19 cellular contexts compared by ENCODE assay signal in the genomic region with DNA sequence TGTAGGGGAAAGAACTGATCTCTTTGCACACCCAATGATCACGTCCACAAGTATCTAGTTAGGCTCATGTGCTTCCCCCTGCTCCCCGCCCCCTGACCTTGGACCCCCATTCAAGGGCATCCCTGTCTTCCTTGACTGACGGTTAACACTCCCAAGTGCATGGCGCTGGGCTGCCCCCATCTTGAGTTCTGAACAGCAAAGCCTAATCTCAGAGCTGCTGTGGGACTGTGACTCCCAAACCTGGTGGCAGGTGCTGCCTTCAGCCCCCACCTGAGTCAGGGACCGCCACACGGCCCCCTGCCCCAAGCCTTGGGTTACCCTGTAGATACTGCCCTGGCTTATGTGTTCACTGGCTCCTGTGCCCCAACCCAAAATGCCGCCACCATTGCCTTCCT. TPM values are rescaled to one million over a fixed set of nuclear protein-coding genes. Genes with fewer than 3 reads are reported as not detected.
A peak's percentile ranks its signal among the peaks of the same experiment; 100 is the strongest.
DNase-seq lines count a peak whose midpoint lies in the region; ATAC-seq and TF ChIP-seq lines count a peak whose summit lies in the region.
"Had no signal": no experiment of that assay in that cellular context is flagged by ENCODE, and none has a peak within 500 bp of the region (broad histone marks: within the 10 kb centered on the region; RNA-seq: fewer than 3 reads in every experiment).

No MANE protein-coding gene starts in this region.

- no peak for TF ChIP-seq CTCF in GM23338 (conservative IDR thresholded peaks at IDR 0.05; ENCODE audit: low read depth in 2 of 2)
- no peak for TF ChIP-seq CTCF in psoas muscle (IDR thresholded peaks at IDR 0.05)

- ATAC-seq in GM23338 (no peak), psoas muscle (peak in 2 of 4 donors; percentile 1 to 2), GM18505 (IDR thresholded peaks at IDR 0.05; ENCODE audit: unreplicated experiment) (no peak), GM21367 (IDR thresholded peaks at IDR 0.05; ENCODE audit: unreplicated experiment) (no peak), HG03460 (IDR thresholded peaks at IDR 0.05; ENCODE audit: unreplicated experiment) (no peak)
- no peak for ATAC-seq in activated T-cell treated with anti-CD3 and anti-CD28 coated beads, Interleukin-2, amount 50 U/mL, for 72 hours (replicated peaks in 1 of 2)
- ATAC-seq: A549 had no signal

- TF ChIP-seq POLR2A in GM18505 (IDR thresholded peaks at IDR 0.05; ENCODE audit: borderline replicate concordance, extremely low read depth, insufficient read depth, insufficient read length) = no peak

- H3K79me2 ChIP-seq in GM23338 (replicated peaks; ENCODE audit: insufficient read depth) = no peaks in the 10 kb centered on the region

- H3K36me3 ChIP-seq in GM23338 (ENCODE audit: insufficient read depth) (no peaks in the 10 kb centered on the region), SJCRH30 (peaks cover 23% of the 10 kb centered on the region), psoas muscle (ENCODE audit: insufficient read depth in 1 of 2, low read depth in 1 of 2) (peaks cover 0 to 9% of the 10 kb centered on the region in 2 donors)
- H3K36me3 ChIP-seq: SJSA1 had no signal

- H3K4me1 Mint-ChIP-seq in GM23338 = peaks cover 15% of the 10 kb centered on the region
- no peaks in the 10 kb centered on the region for H3K4me1 Mint-ChIP-seq in activated T-cell treated with anti-CD3 and anti-CD28 coated beads, Interleukin-2, amount 50 U/mL, for 72 hours (ENCODE audit: low read depth)

- no peaks in the 10 kb centered on the region for H3K9me2 ChIP-seq in GM23338 (ENCODE audit: insufficient read depth)

- H3K4me3 ChIP-seq in GM23338 = no peak overlapping the region
- peak overlapping the region; percentile 61 for H3K4me3 ChIP-seq in SJCRH30
- peak overlapping the region; percentile 65 for H3K4me3 ChIP-seq in psoas muscle
- H3K4me3 ChIP-seq: A549, SJSA1 had no signal

- intact Hi-C loops in psoas muscle (cut with DNase I) = no loop called here

- H3K27me3 ChIP-seq in GM23338 (ENCODE audit: insufficient read depth) (no peaks in the 10 kb centered on the region), SJCRH30 (no peaks in the 10 kb centered on the region), psoas muscle (ENCODE audit: insufficient read depth in 3 of 3, low read length in 2 of 3) (no peaks in the 10 kb centered on the region)

- peaks cover 14% of the 10 kb centered on the region for H3K27me3 Mint-ChIP-seq in GM23338 (ENCODE audit: insufficient read depth, low read depth, poor library complexity)
- peaks cover 12% of the 10 kb centered on the region for H3K27me3 Mint-ChIP-seq in activated T-cell treated with anti-CD3 and anti-CD28 coated beads, Interleukin-2, amount 50 U/mL, for 72 hours (ENCODE audit: low read depth)

- H3F3A ChIP-seq in GM23338 (replicated peaks; ENCODE audit: low read depth) = no peaks in the 10 kb centered on the region

- no peak overlapping the region for H3K27ac ChIP-seq in GM23338 (ENCODE audit: low read depth)
- H3K27ac ChIP-seq in SJCRH30 = peak overlapping the region; percentile 94
- peak overlapping the region; percentile 81 for H3K27ac ChIP-seq in psoas muscle
- H3K27ac ChIP-seq: A549, HL-60, SJSA1 had no signal

- peaks cover 3% of the 10 kb centered on the region; the same call in 2 of the 3 replicates for H3K9me3 Mint-ChIP-seq in GM23338
- no peaks in the 10 kb centered on the region for H3K9me3 Mint-ChIP-seq in activated T-cell treated with anti-CD3 and anti-CD28 coated beads, Interleukin-2, amount 50 U/mL, for 72 hours

- no peak overlapping the region; the same call in 1 of the 2 replicates for H3K27ac Mint-ChIP-seq in GM23338
- H3K27ac Mint-ChIP-seq in activated T-cell treated with anti-CD3 and anti-CD28 coated beads, Interleukin-2, amount 50 U/mL, for 72 hours = no peak overlapping the region

- peak overlapping the region; percentile 56; the same call in 1 of the 2 replicates for H2AFZ ChIP-seq in GM23338

- H3K4me2 ChIP-seq in GM23338 = no peak overlapping the region
- H3K4me2 ChIP-seq: A549 had no signal

- 47 to 64% (median 64%) methylated on average over 7 of the region's 7 CpGs for WGBS in psoas muscle, 3 donors

- H3K36me3 Mint-ChIP-seq in GM23338 (ENCODE audit: low read depth) = no peaks in the 10 kb centered on the region; the same call in 2 of the 3 replicates
- H3K36me3 Mint-ChIP-seq in activated T-cell treated with anti-CD3 and anti-CD28 coated beads, Interleukin-2, amount 50 U/mL, for 72 hours (ENCODE audit: insufficient read depth in 2 of 2) = no peaks in the 10 kb centered on the region

- H3K9me3 ChIP-seq in SJCRH30 (replicated peaks) (no peaks in the 10 kb centered on the region), psoas muscle (no peaks in the 10 kb centered on the region)
- H3K9me3 ChIP-seq: A549, SJSA1 had no signal

- no peak overlapping the region for H3K4me3 Mint-ChIP-seq in GM23338
- H3K4me3 Mint-ChIP-seq in activated T-cell treated with anti-CD3 and anti-CD28 coated beads, Interleukin-2, amount 50 U/mL, for 72 hours = no peak overlapping the region

- no peaks in the 10 kb centered on the region for H4K20me1 ChIP-seq in GM23338 (replicated peaks; ENCODE audit: insufficient read depth)

- no peaks in the 10 kb centered on the region for H3K4me1 ChIP-seq in GM23338 (ENCODE audit: insufficient read depth)
- H3K4me1 ChIP-seq in SJCRH30 = peaks cover 49% of the 10 kb centered on the region
- H3K4me1 ChIP-seq in psoas muscle = peaks cover 31% of the 10 kb centered on the region
- H3K4me1 ChIP-seq: A549, SJSA1 had no signal

- DNase-seq in GM23338 (ENCODE audit: low spot score) (no peak), SJCRH30 (peak; percentile 51 to 57), islet precursor cell (peak; percentile 45), psoas muscle (peak in 1 of 2 donors; percentile 53)
- DNase-seq in activated T-cell treated with anti-CD3 and anti-CD28 coated beads, Interleukin-2, amount 50 U/mL, for 72 hours = no peak
- DNase-seq: C1 segment of cervical spinal cord; DMS 273 treated with DMSO at 0.1 percent for 48 hours; HCEC 1CT; NCI-H1930; NK-92 treated with Interleukin-12 subunit alpha and Interleukin-12 subunit beta, amount 100 ng/mL, for 24 hours; OCI-M1; RPMI8226 had no signal

TF ChIP-seq in GM23338, 12 proteins besides CTCF, POLR2A, EP300 and RAD21 (continues in another document):
- TF ChIP-seq NANOG (IDR thresholded peaks at IDR 0.05; ENCODE audit: borderline replicate concordance) (no peak), ZNF331 (CRISPR knock-in tag; IDR thresholded peaks at IDR 0.05; ENCODE audit: low read depth) (no peak), ZNF114 (CRISPR knock-in tag; IDR thresholded peaks at IDR 0.05) (no peak), POLR2AphosphoS5 (IDR thresholded peaks at IDR 0.05; ENCODE audit: low read depth) (no peak)
- TF ChIP-seq, protein P1, sequence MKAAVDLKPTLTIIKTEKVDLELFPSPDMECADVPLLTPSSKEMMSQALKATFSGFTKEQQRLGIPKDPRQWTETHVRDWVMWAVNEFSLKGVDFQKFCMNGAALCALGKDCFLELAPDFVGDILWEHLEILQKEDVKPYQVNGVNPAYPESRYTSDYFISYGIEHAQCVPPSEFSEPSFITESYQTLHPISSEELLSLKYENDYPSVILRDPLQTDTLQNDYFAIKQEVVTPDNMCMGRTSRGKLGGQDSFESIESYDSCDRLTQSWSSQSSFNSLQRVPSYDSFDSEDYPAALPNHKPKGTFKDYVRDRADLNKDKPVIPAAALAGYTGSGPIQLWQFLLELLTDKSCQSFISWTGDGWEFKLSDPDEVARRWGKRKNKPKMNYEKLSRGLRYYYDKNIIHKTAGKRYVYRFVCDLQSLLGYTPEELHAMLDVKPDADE (IDR thresholded peaks at IDR 0.05) = no peak

RNA-seq across cellular contexts. Expression of a gene that starts 0.9 kb away (rescaled TPM):
- total RNA-seq in GM23338 (2014; rRNA removed; shearing (Covaris generic)) = not detected in 2 replicates
- 0.36 and 4.1 TPM in 2 replicates for polyA plus RNA-seq in GM23338 (2016; fragmentation: Nextera tagmentation; extraction: Ambion mirVana)
- total RNA-seq in SJCRH30 (2014; rRNA removed; shearing (Covaris generic)) = 230 and 281 TPM in 2 replicates
- 1,000 to 10,000 TPM; 2,137 to 4,600 (median 3,389) TPM for total RNA-seq in psoas muscle
- 1,000 to 10,000 TPM in 2 of 3 donors, 100 to 1,000 TPM in 1; 734 to 2,687 (median 2,500) TPM for polyA plus RNA-seq in psoas muscle
- not detected for total RNA-seq in activated T-cell treated with anti-CD3 and anti-CD28 coated beads, Interleukin-2, amount 50 U/mL, for 72 hours
- total RNA-seq: Daoy, SJSA1 had no signal
- polyA plus RNA-seq: A549 had no signal

RNA-seq across cellular contexts. Expression of a gene that starts 21.5 kb away (rescaled TPM):
- total RNA-seq in GM23338 (2014; rRNA removed; shearing (Covaris generic)) = 17.6 and 22.3 TPM in 2 replicates
- polyA plus RNA-seq in GM23338 (2016; fragmentation: Nextera tagmentation; extraction: Ambion mirVana) (18.0 and 18.9 TPM in 2 replicates), psoas muscle (1 to 10 TPM in 2 of 3 donors, under 1 TPM in 1; 0.23 to 7.4 (median 5.4) TPM)
- 1.1 and 2.9 TPM in 2 replicates for total RNA-seq in SJCRH30 (2014; rRNA removed; shearing (Covaris generic))
- total RNA-seq in psoas muscle = 10 to 100 TPM in 2 of 4 donors, 1 to 10 TPM in 1, under 1 TPM in 1; 0.92 to 17.7 (median 6.0) TPM
- total RNA-seq in activated T-cell treated with anti-CD3 and anti-CD28 coated beads, Interleukin-2, amount 50 U/mL, for 72 hours = not detected
- total RNA-seq: SJSA1 had no signal

RNA-seq across cellular contexts. Expression of a gene that starts 43.1 kb away (rescaled TPM):
- 4.5 and 7.5 TPM in 2 replicates for total RNA-seq in GM23338 (2014; rRNA removed; shearing (Covaris generic))
- polyA plus RNA-seq in GM23338 (2016; fragmentation: Nextera tagmentation; extraction: Ambion mirVana) = 19.1 and 25.3 TPM in 2 replicates
- total RNA-seq in SJCRH30 (2014; rRNA removed; shearing (Covaris generic)) = 74.9 and 90.0 TPM in 2 replicates
- total RNA-seq in psoas muscle = 10 to 100 TPM in 1 of 4 donors, 1 to 10 TPM in 3; 4.3 to 26.6 (median 6.1) TPM
- 1 to 10 TPM in 2 of 3 donors, under 1 TPM in 1; 0.52 to 5.9 (median 4.3) TPM for polyA plus RNA-seq in psoas muscle
- total RNA-seq in activated T-cell treated with anti-CD3 and anti-CD28 coated beads, Interleukin-2, amount 50 U/mL, for 72 hours = not detected
- total RNA-seq: Daoy, SJSA1 had no signal

RNA-seq across cellular contexts. Expression of a gene that starts 48.4 kb away (rescaled TPM):
- 87.4 and 111 TPM in 2 replicates for total RNA-seq in GM23338 (2014; rRNA removed; shearing (Covaris generic))
- polyA plus RNA-seq in GM23338 (2016; fragmentation: Nextera tagmentation; extraction: Ambion mirVana) (37.5 and 38.9 TPM in 2 replicates), psoas muscle (10 to 100 TPM; 42.3 to 62.4 (median 55.1) TPM)
- total RNA-seq in SJCRH30 (2014; rRNA removed; shearing (Covaris generic)) = 30.8 and 33.9 TPM in 2 replicates
- total RNA-seq in psoas muscle = 100 to 1,000 TPM in 1 of 4 donors, 10 to 100 TPM in 3; 41.8 to 116 (median 78.9) TPM
- 10 to 100 TPM; 10.7 to 25.6 TPM for total RNA-seq in activated T-cell treated with anti-CD3 and anti-CD28 coated beads, Interleukin-2, amount 50 U/mL, for 72 hours

Comparison
In these comparisons a context has a peak if more than half of its experiments do, and no peak if none do; other contexts are left out.
1. DNase-seq: peak in SJCRH30 (2 of 2) and islet precursor cell (single experiment); none in GM23338 (single experiment) and activated T-cell treated with anti-CD3 and anti-CD28 coated beads, Interleukin-2, amount 50 U/mL, for 72 hours (0 of 2).
2. RNA of a gene that starts 0.9 kb away (total RNA-seq): 2,137 to 4,600 TPM in psoas muscle and 230 to 281 TPM in SJCRH30; not detected in activated T-cell treated with anti-CD3 and anti-CD28 coated beads, Interleukin-2, amount 50 U/mL, for 72 hours and not detected in GM23338; every median in the first group is over 100 times any median in the second.